In the genomic region with DNA sequence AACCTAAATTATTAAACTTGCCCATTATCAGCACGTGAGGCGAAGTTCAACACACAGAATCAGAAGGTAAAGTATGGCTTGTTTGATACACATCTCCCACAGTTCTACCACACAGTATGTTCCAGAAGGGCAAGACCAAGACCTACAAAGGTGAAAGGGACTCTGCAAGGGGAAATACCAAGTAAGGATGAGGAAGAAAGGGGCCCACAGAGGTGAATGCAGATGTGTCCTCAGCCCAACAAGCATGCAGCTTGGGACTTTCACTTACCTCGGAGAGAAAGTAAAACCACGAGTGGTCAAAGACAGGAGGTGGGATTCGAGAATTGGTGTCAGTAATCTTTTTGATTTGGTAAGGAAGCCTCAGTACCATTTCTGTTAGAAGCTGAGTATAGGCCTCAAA, we compare ENCODE assay signal across 16 cellular contexts.
DNase-seq lines count a peak whose midpoint lies in the region; ATAC-seq and TF ChIP-seq lines count a peak whose summit lies in the region.
"Had no signal": no experiment of that assay in that cellular context is flagged by ENCODE, and none has a peak within 500 bp of the region (broad histone marks: within the 10 kb centered on the region; RNA-seq: fewer than 3 reads in every experiment).

No MANE protein-coding gene starts in this region.

- H3K9ac ChIP-seq in endodermal cell (ENCODE audit: extremely low read depth, low read length, poor library complexity, severe bottlenecking), result no peak overlapping the region

- no peaks in the 10 kb centered on the region for H3K9me3 Mint-ChIP-seq in CD4-positive, CD25-positive, alpha-beta regulatory T cell
- no peaks in the 10 kb centered on the region for H3K9me3 Mint-ChIP-seq in T-helper 1 cell treated with Interleukin-12 subunit alpha and Interleukin-12 subunit beta and Interleukin-4 antibody, amounts not matched to agents 30 μg/mL and 1 μg/mL, for 36 hours
- H3K9me3 Mint-ChIP-seq in endodermal cell, result no peaks in the 10 kb centered on the region
- H3K9me3 Mint-ChIP-seq: mesothelial cell of epicardium had no signal

- no peak overlapping the region for H3K4me3 ChIP-seq in CD4-positive, CD25-positive, alpha-beta regulatory T cell (ENCODE audit: low read depth, low read length)
- H3K4me3 ChIP-seq in GM12865 (ENCODE audit: low read depth, low read length) (no peak overlapping the region), endodermal cell (ENCODE audit: low read length) (no peak overlapping the region), vagina (no peak overlapping the region), spleen (no peak overlapping the region)
- H3K4me3 ChIP-seq: gastrocnemius medialis had no signal

- TF ChIP-seq CTCF in GM12865 (IDR thresholded peaks at IDR 0.05; ENCODE audit: insufficient read depth, low read depth, low read length, missing control alignments), result no peak
- no peak for TF ChIP-seq CTCF in endodermal cell (conservative IDR thresholded peaks at IDR 0.05)
- no peak for TF ChIP-seq CTCF in vagina (IDR thresholded peaks at IDR 0.05)
- no peak for TF ChIP-seq CTCF in spleen (IDR thresholded peaks at IDR 0.05 in 8 of 11, conservative IDR thresholded peaks at IDR 0.05 in 3 of 11)

- H3K4me3 Mint-ChIP-seq in CD4-positive, CD25-positive, alpha-beta regulatory T cell, result no peak overlapping the region
- peak overlapping the region; percentile 43 for H3K4me3 Mint-ChIP-seq in T-helper 1 cell treated with Interleukin-12 subunit alpha and Interleukin-12 subunit beta and Interleukin-4 antibody, amounts not matched to agents 30 μg/mL and 1 μg/mL, for 36 hours
- no peak overlapping the region for H3K4me3 Mint-ChIP-seq in endodermal cell
- H3K4me3 Mint-ChIP-seq: B cell, mesothelial cell of epicardium had no signal

- peaks cover 0 to 20% (median 16%) of the 10 kb centered on the region in 4 donors for H3K4me1 Mint-ChIP-seq in CD4-positive, CD25-positive, alpha-beta regulatory T cell
- H3K4me1 Mint-ChIP-seq in T-helper 1 cell treated with Interleukin-12 subunit alpha and Interleukin-12 subunit beta and Interleukin-4 antibody, amounts not matched to agents 30 μg/mL and 1 μg/mL, for 36 hours (ENCODE audit: low read depth), result peaks cover 31% of the 10 kb centered on the region
- no peaks in the 10 kb centered on the region for H3K4me1 Mint-ChIP-seq in endodermal cell
- H3K4me1 Mint-ChIP-seq: mesothelial cell of epicardium had no signal

- peaks cover 73% of the 10 kb centered on the region for H3K36me3 Mint-ChIP-seq in CD4-positive, CD25-positive, alpha-beta regulatory T cell
- peaks cover 84% of the 10 kb centered on the region for H3K36me3 Mint-ChIP-seq in T-helper 1 cell treated with Interleukin-12 subunit alpha and Interleukin-12 subunit beta and Interleukin-4 antibody, amounts not matched to agents 30 μg/mL and 1 μg/mL, for 36 hours (ENCODE audit: low read depth)
- peaks cover 97% of the 10 kb centered on the region for H3K36me3 Mint-ChIP-seq in endodermal cell (ENCODE audit: low read depth)

- TF ChIP-seq POLR2A in vagina (IDR thresholded peaks at IDR 0.05), result no peak
- no peak for TF ChIP-seq POLR2A in spleen (IDR thresholded peaks at IDR 0.05)

- H3K4me1 ChIP-seq in CD4-positive, CD25-positive, alpha-beta regulatory T cell (ENCODE audit: control insufficient read depth, insufficient read depth, low read length, poor library complexity, severe bottlenecking), result peaks cover 5% of the 10 kb centered on the region
- H3K4me1 ChIP-seq in endodermal cell (ENCODE audit: control insufficient read depth, insufficient read depth, low read length) (peaks cover 4% of the 10 kb centered on the region), vagina (no peaks in the 10 kb centered on the region), spleen (peaks cover 0 to 61% (median 22%) of the 10 kb centered on the region in 6 donors)
- H3K4me1 ChIP-seq: gastrocnemius medialis had no signal

- H3K27me3 ChIP-seq in CD4-positive, CD25-positive, alpha-beta regulatory T cell (ENCODE audit: control insufficient read depth, insufficient read depth, low read length), result no peaks in the 10 kb centered on the region
- H3K27me3 ChIP-seq in endodermal cell (ENCODE audit: control insufficient read depth, insufficient read depth, low read length, poor library complexity, severe bottlenecking), result no peaks in the 10 kb centered on the region
- H3K27me3 ChIP-seq in vagina, result no peaks in the 10 kb centered on the region
- H3K27me3 ChIP-seq in spleen (replicated peaks in 1 of 7), result no peaks in the 10 kb centered on the region
- H3K27me3 ChIP-seq: gastrocnemius medialis had no signal

- H3K9me3 ChIP-seq in CD4-positive, CD25-positive, alpha-beta regulatory T cell (ENCODE audit: control insufficient read depth in 2 of 2, low read length in 2 of 2), result no peaks in the 10 kb centered on the region
- H3K9me3 ChIP-seq in endodermal cell (ENCODE audit: control insufficient read depth, low read length), result no peaks in the 10 kb centered on the region
- H3K9me3 ChIP-seq in vagina, result no peaks in the 10 kb centered on the region
- H3K9me3 ChIP-seq in spleen, result no peaks in the 10 kb centered on the region
- H3K9me3 ChIP-seq: gastrocnemius medialis had no signal

- H3K27ac ChIP-seq in CD4-positive, CD25-positive, alpha-beta regulatory T cell (ENCODE audit: insufficient read depth, low read length, poor library complexity, severe bottlenecking), result no peak overlapping the region
- H3K27ac ChIP-seq in endodermal cell (ENCODE audit: low read depth, low read length), result no peak overlapping the region
- H3K27ac ChIP-seq in vagina, result no peak overlapping the region
- peak overlapping the region in 4 of 8 donors; percentile 17 to 62 (median 48) for H3K27ac ChIP-seq in spleen
- H3K27ac ChIP-seq: gastrocnemius medialis had no signal

- intact Hi-C loops in vagina (cut with DNase I) (no loop called here), spleen (cut with DNase I; ENCODE audit: low total_unique reads) (no loop called here)

- peak in 1 of 3 donors; percentile 12 for DNase-seq in CD4-positive, CD25-positive, alpha-beta regulatory T cell
- DNase-seq in GM12865 (ENCODE audit: low read depth) (peak; percentile 57), endodermal cell (peak; percentile 9), vagina (ENCODE audit: extremely low spot score in 2 of 2) (no peak), activated gamma-delta T cell treated with Interleukin-2 at 50 U/mL for 16 hours (no peak), spleen (no peak)
- DNase-seq: activated CD8-positive, alpha-beta memory T cell treated with anti-CD3 and anti-CD28 coated beads, Interleukin-2, amount 50 U/mL, for 48 hours; gastrocnemius medialis; IMR-90; NCI-H1417; NCI-H524 had no signal

- H3K27me3 Mint-ChIP-seq in CD4-positive, CD25-positive, alpha-beta regulatory T cell, result no peaks in the 10 kb centered on the region
- H3K27me3 Mint-ChIP-seq in T-helper 1 cell treated with Interleukin-12 subunit alpha and Interleukin-12 subunit beta and Interleukin-4 antibody, amounts not matched to agents 30 μg/mL and 1 μg/mL, for 36 hours (ENCODE audit: low read depth), result no peaks in the 10 kb centered on the region
- no peaks in the 10 kb centered on the region for H3K27me3 Mint-ChIP-seq in endodermal cell (ENCODE audit: insufficient read depth)
- H3K27me3 Mint-ChIP-seq: B cell, progenitor cell of endocrine pancreas had no signal

- peaks cover 100% of the 10 kb centered on the region for H3K36me3 ChIP-seq in CD4-positive, CD25-positive, alpha-beta regulatory T cell (ENCODE audit: control insufficient read depth, insufficient read depth, low read length)
- peaks cover 100% of the 10 kb centered on the region for H3K36me3 ChIP-seq in endodermal cell (ENCODE audit: control insufficient read depth, insufficient read depth, low read length)
- peaks cover 6 to 100% of the 10 kb centered on the region in 2 donors for H3K36me3 ChIP-seq in vagina
- peaks cover 9 to 100% (median 100%) of the 10 kb centered on the region in 6 donors for H3K36me3 ChIP-seq in spleen

- 86 to 99% methylated on average over 3 to 5 of the region's 5 CpGs for WGBS in endodermal cell (ENCODE audit: insufficient coverage in 1 of 2, insufficient read length in 1 of 2), 2 experiments
- 22 to 56% (median 33%) methylated on average over 5 of the region's 5 CpGs for WGBS in spleen, 5 donors

- peak overlapping the region; percentile 37 to 75 (median 69) for H3K27ac Mint-ChIP-seq in CD4-positive, CD25-positive, alpha-beta regulatory T cell
- H3K27ac Mint-ChIP-seq in T-helper 1 cell treated with Interleukin-12 subunit alpha and Interleukin-12 subunit beta and Interleukin-4 antibody, amounts not matched to agents 30 μg/mL and 1 μg/mL, for 36 hours, result peak overlapping the region; percentile 68
- H3K27ac Mint-ChIP-seq in endodermal cell, result no peak overlapping the region
- H3K27ac Mint-ChIP-seq: B cell, mesothelial cell of epicardium, progenitor cell of endocrine pancreas had no signal

- ATAC-seq in CD4-positive, CD25-positive, alpha-beta regulatory T cell (ENCODE audit: low read depth in 2 of 2), result no peak
- ATAC-seq in HG03378 (IDR thresholded peaks at IDR 0.05; ENCODE audit: unreplicated experiment), result no peak
- ATAC-seq: gastrocnemius medialis had no signal

Comparison
In these comparisons a context has a peak if more than half of its experiments do, and no peak if none do; other contexts are left out.
1. DNase-seq: peak in GM12865 (single experiment) and endodermal cell (single experiment); none in vagina (0 of 2), activated gamma-delta T cell treated with Interleukin-2 at 50 U/mL for 16 hours (single experiment) and spleen (single experiment).